ENCODE assay signal across 8 cellular contexts in genomic region chr13:99380921-99381645, GRCh38.
A peak's percentile ranks its signal among the peaks of the same experiment; 100 is the strongest.
DNase-seq lines count a peak whose midpoint lies in the region; ATAC-seq and TF ChIP-seq lines count a peak whose summit lies in the region.

No MANE protein-coding gene starts in this region.

- CTCF ChIA-PET in OCI-LY7 (lab: Charles Lee; ENCODE audit: unreplicated experiment), result no interaction called here

- no peaks in the 10 kb centered on the region for H4K20me1 ChIP-seq in OCI-LY7 (ENCODE audit: insufficient read depth, low read length)

- H3K36me3 ChIP-seq in uterus (no peaks in the 10 kb centered on the region), OCI-LY7 (ENCODE audit: insufficient read depth, low read length) (peaks cover 3% of the 10 kb centered on the region; the same call in 1 of the 2 replicates)

- H3K79me2 ChIP-seq in OCI-LY7 (ENCODE audit: insufficient read depth, low read depth, low read length), result no peaks in the 10 kb centered on the region

- H3K4me2 ChIP-seq in OCI-LY7 (ENCODE audit: low read length), result no peak overlapping the region

- no peaks in the 10 kb centered on the region for H3K9me3 ChIP-seq in uterus
- H3K9me3 ChIP-seq in OCI-LY7 (ENCODE audit: low read length), result no peaks in the 10 kb centered on the region

- TF ChIP-seq POLR2A in uterus (IDR thresholded peaks at IDR 0.05), result no peak

- intact Hi-C loops in uterus (cut with DNase I; ENCODE audit: low total_unique reads), result no loop called here
- intact Hi-C loops in OCI-LY7 (cut with micrococcal nuclease; ENCODE audit: unreplicated experiment), result no loop called here

- no TSS peak for BruUV-seq in OCI-LY7 (replicated peaks; lab: Mats Ljungman, UMichigan)

- no peaks in the 10 kb centered on the region for H3K27me3 ChIP-seq in uterus

- peak; percentile 59 for ATAC-seq in GM19324 (IDR thresholded peaks at IDR 0.05; ENCODE audit: low FRiP score, unreplicated experiment)
- peak; percentile 77 for ATAC-seq in HG03378 (IDR thresholded peaks at IDR 0.05; ENCODE audit: unreplicated experiment)

- POLR2A ChIA-PET in OCI-LY7 (lab: Charles Lee), result no interaction called here

- H3K4me3 ChIP-seq in uterus (no peak overlapping the region), OCI-LY7 (ENCODE audit: low read depth, low read length, poor library complexity, severe bottlenecking) (no peak overlapping the region)

- TF ChIP-seq CTCF in uterus (IDR thresholded peaks at IDR 0.05) (no peak), OCI-LY7 (conservative IDR thresholded peaks at IDR 0.05; ENCODE audit: low read length) (no peak)

- no peak overlapping the region for H2AFZ ChIP-seq in OCI-LY7 (ENCODE audit: low read length)

- peak; percentile 69 for DNase-seq in activated naive CD4-positive, alpha-beta T cell treated with anti-CD3 and anti-CD28 coated beads, Interleukin-2, amount 50 U/mL, for 16 hours
- peak in 2 of 3 experiments; percentile 40 to 73 for DNase-seq in stimulated activated CD4-positive, alpha-beta T cell treated with anti-CD3 and anti-CD28 coated beads, TNF-alpha, amount 100 ng/mL, for 24 hours (ENCODE audit: low read depth in 3 of 3)
- DNase-seq in GDM1 (lab: John Stamatoyannopoulos, UW) (no peak), uterus (no peak), OCI-LY7 (ENCODE audit: low spot score) (no peak), NCI-H2029 (lab: John Stamatoyannopoulos, UW) (no peak)

- no peaks in the 10 kb centered on the region for H3K9me2 ChIP-seq in OCI-LY7 (ENCODE audit: insufficient read depth, low read length)

- H3K4me1 ChIP-seq in uterus, result no peaks in the 10 kb centered on the region
- peaks cover 17% of the 10 kb centered on the region for H3K4me1 ChIP-seq in OCI-LY7 (ENCODE audit: insufficient read depth, low read length, poor library complexity, severe bottlenecking)

- H3K27ac ChIP-seq in uterus (no peak overlapping the region), OCI-LY7 (ENCODE audit: low read depth, low read length, poor library complexity, severe bottlenecking) (no peak overlapping the region)

Comparison
In these comparisons a context has a peak if more than half of its experiments do, and no peak if none do; other contexts are left out.
1. DNase-seq: peak in activated naive CD4-positive, alpha-beta T cell treated with anti-CD3 and anti-CD28 coated beads, Interleukin-2, amount 50 U/mL, for 16 hours (single experiment) and stimulated activated CD4-positive, alpha-beta T cell treated with anti-CD3 and anti-CD28 coated beads, TNF-alpha, amount 100 ng/mL, for 24 hours (2 of 3); none in GDM1 (single experiment), uterus (0 of 2), OCI-LY7 (single experiment) and NCI-H2029 (single experiment).